1 cellular context compared by ENCODE assay signal in the genomic region with DNA sequence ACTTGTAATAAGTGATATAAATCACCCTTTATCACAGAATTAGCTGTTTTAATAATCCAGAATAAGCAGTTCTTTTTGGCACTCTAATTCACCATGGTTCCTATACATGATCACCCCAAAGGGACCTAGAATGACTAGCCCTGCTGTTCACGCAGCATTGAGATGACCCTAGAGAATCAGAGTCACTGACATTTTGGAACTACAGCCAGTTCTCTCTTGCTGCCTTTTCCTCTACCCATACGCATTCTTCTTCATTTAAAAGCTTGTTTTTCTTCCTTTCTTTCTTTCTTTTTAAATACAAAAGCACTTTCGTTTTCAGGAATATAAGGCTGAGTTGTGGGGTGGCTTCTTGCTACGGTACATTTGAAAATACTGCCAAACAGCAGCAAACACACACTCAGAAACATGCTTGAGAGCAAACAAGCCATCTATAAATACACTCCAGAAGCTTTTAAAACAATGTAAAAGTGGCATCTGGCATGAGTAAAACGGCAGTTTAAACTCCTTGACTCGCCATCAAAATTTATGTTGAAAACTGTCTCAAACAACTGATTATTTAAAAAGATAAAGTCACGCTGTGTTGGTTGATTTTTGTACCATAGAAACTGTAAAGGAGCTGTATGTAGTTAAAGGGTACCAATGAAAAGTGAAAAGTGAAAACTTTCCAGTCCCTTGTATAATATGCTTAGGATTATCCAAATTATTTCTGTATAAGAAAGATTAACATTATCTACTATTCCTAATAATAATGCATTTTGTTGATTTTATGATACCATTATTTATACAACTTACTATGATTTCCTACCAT.
TF ChIP-seq lines count a peak whose summit lies in the region.

No MANE protein-coding gene starts in this region.

TF ChIP-seq in K562, 482 proteins besides CTCF, POLR2A, EP300 and RAD21 (continued from another document):
- TF ChIP-seq TOE1 (IDR thresholded peaks at IDR 0.05; ENCODE audit: borderline replicate concordance) (no peak), TOE1 (CRISPR knock-in tag; IDR thresholded peaks at IDR 0.05; ENCODE audit: borderline replicate concordance, low read depth) (no peak), MCM2 (IDR thresholded peaks at IDR 0.05; ENCODE audit: low read depth) (no peak), PML (IDR thresholded peaks at IDR 0.05; ENCODE audit: low read length) (no peak), ZNF347 (CRISPR knock-in tag; IDR thresholded peaks at IDR 0.05; ENCODE audit: low read depth) (no peak), SAFB2 (IDR thresholded peaks at IDR 0.05; ENCODE audit: borderline replicate concordance, low read depth, low read length, severe bottlenecking) (no peak), ZNF75A (CRISPR knock-in tag; IDR thresholded peaks at IDR 0.05) (no peak), ZNF124 (CRISPR knock-in tag; IDR thresholded peaks at IDR 0.05) (no peak), NONO (IDR thresholded peaks at IDR 0.05; ENCODE audit: low read depth in 2 of 2, low read length in 1 of 2) (no peak)
- TF ChIP-seq, protein P1, sequence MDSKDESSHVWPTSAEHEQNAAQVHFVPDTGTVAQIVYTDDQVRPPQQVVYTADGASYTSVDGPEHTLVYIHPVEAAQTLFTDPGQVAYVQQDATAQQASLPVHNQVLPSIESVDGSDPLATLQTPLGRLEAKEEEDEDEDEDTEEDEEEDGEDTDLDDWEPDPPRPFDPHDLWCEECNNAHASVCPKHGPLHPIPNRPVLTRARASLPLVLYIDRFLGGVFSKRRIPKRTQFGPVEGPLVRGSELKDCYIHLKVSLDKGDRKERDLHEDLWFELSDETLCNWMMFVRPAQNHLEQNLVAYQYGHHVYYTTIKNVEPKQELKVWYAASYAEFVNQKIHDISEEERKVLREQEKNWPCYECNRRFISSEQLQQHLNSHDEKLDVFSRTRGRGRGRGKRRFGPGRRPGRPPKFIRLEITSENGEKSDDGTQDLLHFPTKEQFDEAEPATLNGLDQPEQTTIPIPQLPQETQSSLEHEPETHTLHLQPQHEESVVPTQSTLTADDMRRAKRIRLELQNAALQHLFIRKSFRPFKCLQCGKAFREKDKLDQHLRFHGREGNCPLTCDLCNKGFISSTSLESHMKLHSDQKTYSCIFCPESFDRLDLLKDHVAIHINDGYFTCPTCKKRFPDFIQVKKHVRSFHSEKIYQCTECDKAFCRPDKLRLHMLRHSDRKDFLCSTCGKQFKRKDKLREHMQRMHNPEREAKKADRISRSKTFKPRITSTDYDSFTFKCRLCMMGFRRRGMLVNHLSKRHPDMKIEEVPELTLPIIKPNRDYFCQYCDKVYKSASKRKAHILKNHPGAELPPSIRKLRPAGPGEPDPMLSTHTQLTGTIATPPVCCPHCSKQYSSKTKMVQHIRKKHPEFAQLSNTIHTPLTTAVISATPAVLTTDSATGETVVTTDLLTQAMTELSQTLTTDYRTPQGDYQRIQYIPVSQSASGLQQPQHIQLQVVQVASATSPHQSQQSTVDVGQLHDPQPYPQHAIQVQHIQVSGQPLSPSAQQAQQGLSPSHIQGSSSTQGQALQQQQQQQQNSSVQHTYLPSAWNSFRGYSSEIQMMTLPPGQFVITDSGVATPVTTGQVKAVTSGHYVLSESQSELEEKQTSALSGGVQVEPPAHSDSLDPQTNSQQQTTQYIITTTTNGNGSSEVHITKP (IDR thresholded peaks at IDR 0.05; ENCODE audit: partially characterized antibody): no peak
- TF ChIP-seq, protein P2, sequence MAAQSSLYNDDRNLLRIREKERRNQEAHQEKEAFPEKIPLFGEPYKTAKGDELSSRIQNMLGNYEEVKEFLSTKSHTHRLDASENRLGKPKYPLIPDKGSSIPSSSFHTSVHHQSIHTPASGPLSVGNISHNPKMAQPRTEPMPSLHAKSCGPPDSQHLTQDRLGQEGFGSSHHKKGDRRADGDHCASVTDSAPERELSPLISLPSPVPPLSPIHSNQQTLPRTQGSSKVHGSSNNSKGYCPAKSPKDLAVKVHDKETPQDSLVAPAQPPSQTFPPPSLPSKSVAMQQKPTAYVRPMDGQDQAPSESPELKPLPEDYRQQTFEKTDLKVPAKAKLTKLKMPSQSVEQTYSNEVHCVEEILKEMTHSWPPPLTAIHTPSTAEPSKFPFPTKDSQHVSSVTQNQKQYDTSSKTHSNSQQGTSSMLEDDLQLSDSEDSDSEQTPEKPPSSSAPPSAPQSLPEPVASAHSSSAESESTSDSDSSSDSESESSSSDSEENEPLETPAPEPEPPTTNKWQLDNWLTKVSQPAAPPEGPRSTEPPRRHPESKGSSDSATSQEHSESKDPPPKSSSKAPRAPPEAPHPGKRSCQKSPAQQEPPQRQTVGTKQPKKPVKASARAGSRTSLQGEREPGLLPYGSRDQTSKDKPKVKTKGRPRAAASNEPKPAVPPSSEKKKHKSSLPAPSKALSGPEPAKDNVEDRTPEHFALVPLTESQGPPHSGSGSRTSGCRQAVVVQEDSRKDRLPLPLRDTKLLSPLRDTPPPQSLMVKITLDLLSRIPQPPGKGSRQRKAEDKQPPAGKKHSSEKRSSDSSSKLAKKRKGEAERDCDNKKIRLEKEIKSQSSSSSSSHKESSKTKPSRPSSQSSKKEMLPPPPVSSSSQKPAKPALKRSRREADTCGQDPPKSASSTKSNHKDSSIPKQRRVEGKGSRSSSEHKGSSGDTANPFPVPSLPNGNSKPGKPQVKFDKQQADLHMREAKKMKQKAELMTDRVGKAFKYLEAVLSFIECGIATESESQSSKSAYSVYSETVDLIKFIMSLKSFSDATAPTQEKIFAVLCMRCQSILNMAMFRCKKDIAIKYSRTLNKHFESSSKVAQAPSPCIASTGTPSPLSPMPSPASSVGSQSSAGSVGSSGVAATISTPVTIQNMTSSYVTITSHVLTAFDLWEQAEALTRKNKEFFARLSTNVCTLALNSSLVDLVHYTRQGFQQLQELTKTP (IDR thresholded peaks at IDR 0.05; ENCODE audit: low read depth in 1 of 2, partially characterized antibody in 2 of 2): no peak
- TF ChIP-seq, protein P3, sequence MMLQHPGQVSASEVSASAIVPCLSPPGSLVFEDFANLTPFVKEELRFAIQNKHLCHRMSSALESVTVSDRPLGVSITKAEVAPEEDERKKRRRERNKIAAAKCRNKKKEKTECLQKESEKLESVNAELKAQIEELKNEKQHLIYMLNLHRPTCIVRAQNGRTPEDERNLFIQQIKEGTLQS (IDR thresholded peaks at IDR 0.05): no peak
- TF ChIP-seq, protein P3 (CRISPR knock-in tag; conservative IDR thresholded peaks at IDR 0.05): no peak
